ENCODE assay signal across 19 cellular contexts in the genomic region with DNA sequence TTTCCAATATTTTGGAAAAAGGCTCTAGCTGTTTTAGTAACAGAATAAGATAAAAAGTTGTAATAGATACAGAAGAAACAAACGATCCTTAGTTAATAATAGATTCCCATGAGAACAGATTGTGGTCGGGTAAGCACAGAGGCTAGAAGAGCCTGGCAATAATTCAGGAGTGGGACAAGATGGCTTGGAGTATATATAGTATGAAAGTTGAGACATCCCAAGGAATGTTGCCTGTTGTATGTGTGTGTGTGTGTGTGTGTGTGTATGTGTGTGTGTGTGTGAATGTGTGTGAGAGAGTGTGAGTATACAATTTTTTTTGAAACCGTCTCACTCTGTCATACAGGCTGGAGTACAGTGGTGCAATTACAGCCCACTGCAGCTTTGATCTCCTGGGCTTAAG.
"Had no signal": no experiment of that assay in that cellular context is flagged by ENCODE, and none has a peak within 500 bp of the region (broad histone marks: within the 10 kb centered on the region; RNA-seq: fewer than 3 reads in every experiment).

No MANE protein-coding gene starts in this region.

- H3K9me3 ChIP-seq: tibial nerve had no signal

- H3K4me1 ChIP-seq: tibial nerve had no signal

- H3K4me3 ChIP-seq: coronary artery, hepatocyte, smooth muscle cell, tibial nerve had no signal

- DNase-seq: activated CD4-positive, alpha-beta T cell treated with anti-CD3 and anti-CD28 coated beads, Interleukin-2, amount 10 ng/mL, durations not matched to agents 24 days and 14 days; activated CD8-positive, alpha-beta T cell treated with anti-CD3 and anti-CD28 coated beads, Interleukin-2, amount 10 ng/mL, durations not matched to agents 7 days and 5 days; activated naive CD4-positive, alpha-beta T cell treated with Interleukin-2 at 50 U/mL for 16 hours; activated naive CD8-positive, alpha-beta T cell treated with anti-CD3 and anti-CD28 coated beads, Interleukin-2, amount 10 ng/mL, durations not matched to agents 7 days and 5 days; activated T-cell treated with anti-CD3 and anti-CD28 coated beads, Interleukin-2, amount 50 U/mL, for 24 hours; amygdala; central memory CD4-positive, alpha-beta T cell; erythroblast; foreskin keratinocyte; left colon; midbrain; right cardiac atrium; stimulated activated CD4-positive, alpha-beta T cell treated with anti-CD3 and anti-CD28 coated beads, Interleukin-4, amount 100 ng/mL, for 4 hours; stimulated activated naive B cell treated with anti-CD40 and anti-IgM and Interleukin-4, amounts not matched to agents 10 μg/mL and 1 μg/mL and 100 μg/mL, for 72 hours; T1000 had no signal

- H3K27me3 ChIP-seq: foreskin keratinocyte, hepatocyte, tibial nerve had no signal

- H3K27ac ChIP-seq: coronary artery, foreskin keratinocyte, hepatocyte, tibial nerve had no signal

- H3K36me3 ChIP-seq: tibial nerve had no signal

- ATAC-seq: activated CD8-positive, alpha-beta T cell treated with anti-CD3 and anti-CD28 coated beads, Interleukin-2, amount 10 ng/mL, durations not matched to agents 7 days and 5 days; foreskin keratinocyte; left colon; right cardiac atrium; stimulated activated naive B cell treated with anti-CD40 and anti-IgM and Interleukin-4, amounts not matched to agents 10 μg/mL and 1 μg/mL and 100 μg/mL, for 72 hours had no signal
